ENCODE assay signal across 30 cellular contexts in the genomic region with DNA sequence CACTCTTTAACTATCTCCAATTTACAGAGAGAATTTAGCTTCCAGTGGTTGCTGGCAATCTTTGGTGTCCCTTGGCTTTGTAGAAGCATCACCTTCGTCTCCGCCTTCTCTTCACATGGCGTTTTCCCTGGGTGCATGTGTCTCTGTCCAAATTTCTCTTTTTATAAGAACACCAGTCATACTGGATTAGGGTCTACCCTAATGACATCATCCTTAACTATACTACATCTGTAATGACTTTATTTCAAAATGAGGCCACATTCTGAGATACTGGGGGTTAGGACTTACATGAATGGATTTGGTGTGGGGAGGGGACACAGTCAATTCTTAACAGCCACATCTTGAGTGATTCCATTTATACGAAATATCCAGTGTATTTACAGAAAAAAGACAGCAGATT. TPM values are rescaled to one million over a fixed set of nuclear protein-coding genes. Genes with fewer than 3 reads are reported as not detected.
"Had no signal": no experiment of that assay in that cellular context is flagged by ENCODE, and none has a peak within 500 bp of the region (broad histone marks: within the 10 kb centered on the region; RNA-seq: fewer than 3 reads in every experiment).

No MANE protein-coding gene starts in this region.

- H3K4me2 ChIP-seq: neural progenitor cell, smooth muscle cell had no signal

- H3K9ac ChIP-seq: neural progenitor cell, parathyroid adenoma had no signal

- H3K36me3 ChIP-seq: neural progenitor cell, ovary, spleen, suprapubic skin, tibial artery, transverse colon, upper lobe of right lung, uterus had no signal

- H3K9me3 ChIP-seq: ovary, psoas muscle, spleen, suprapubic skin, testis, tibial artery, transverse colon, upper lobe of right lung, uterus had no signal

- H3K79me2 ChIP-seq: parathyroid adenoma had no signal

- DNase-seq: natural killer cell; occipital lobe; ovary; psoas muscle; right cardiac atrium; spleen; stimulated activated CD4-positive, alpha-beta T cell treated with anti-CD3 and anti-CD28 coated beads, Interleukin-12 subunit alpha, Interleukin-12 subunit beta, amount 100 ng/mL, for 4 hours; stimulated activated CD4-positive, alpha-beta T cell treated with anti-CD3 and anti-CD28 coated beads, Interleukin-1b, Interleukin-23, amount 100 ng/mL, for 48 hours; stimulated activated CD4-positive, alpha-beta T cell treated with anti-CD3 and anti-CD28 coated beads, Interleukin-4, amount 100 ng/mL, for 1 hour; stimulated activated CD4-positive, alpha-beta T cell treated with anti-CD3 and anti-CD28 coated beads, Interleukin-4, amount 100 ng/mL, for 4 hours; stimulated activated CD8-positive, alpha-beta memory T cell treated with anti-CD3 and anti-CD28 coated beads, Interleukin-4, amount 100 ng/mL, for 48 hours; stimulated activated naive CD4-positive, alpha-beta T cell; stimulated activated naive CD8-positive, alpha-beta T cell treated with anti-CD3 and anti-CD28 coated beads, Interleukin-15, amount 100 ng/mL, for 72 hours; stimulated activated naive CD8-positive, alpha-beta T cell treated with anti-CD3 and anti-CD28 coated beads, Interleukin-15, Interleukin-2, amounts not matched to agents 100 U/mL and 50 U/mL, for 24 hours; substantia nigra; testis; tibial artery; transverse colon; upper lobe of right lung; uterus had no signal

- H2AFZ ChIP-seq: neural progenitor cell, parathyroid adenoma had no signal

- H3K27me3 ChIP-seq: neural progenitor cell, ovary, testis, upper lobe of right lung, uterus had no signal

- H3K4me1 ChIP-seq: neural progenitor cell, parathyroid adenoma, psoas muscle, spleen, suprapubic skin, testis, tibial artery, transverse colon, upper lobe of right lung, uterus had no signal

- ATAC-seq: natural killer cell; psoas muscle; right cardiac atrium; sciatic nerve; stimulated activated memory B cell treated with anti-CD40 and anti-IgM and Interleukin-4, amounts not matched to agents 10 μg/mL and 1 μg/mL and 100 μg/mL, for 72 hours; stimulated activated naive CD8-positive, alpha-beta T cell treated with anti-CD3 and anti-CD28 coated beads, Interleukin-15, amount 100 ng/mL, for 72 hours; stimulated activated naive CD8-positive, alpha-beta T cell treated with anti-CD3 and anti-CD28 coated beads, Interleukin-15, Interleukin-2, amounts not matched to agents 100 U/mL and 50 U/mL, for 24 hours; upper lobe of right lung had no signal

- H3K4me3 ChIP-seq: neural progenitor cell, ovary, psoas muscle, skin epidermis, smooth muscle cell, spleen, suprapubic skin, testis, tibial artery, transverse colon, upper lobe of right lung, uterus had no signal

- H3K27ac ChIP-seq: neural progenitor cell, ovary, parathyroid adenoma, psoas muscle, skin epidermis, spleen, suprapubic skin, testis, tibial artery, transverse colon, upper lobe of right lung, uterus had no signal

RNA-seq across cellular contexts. Expression of a gene that starts 22.2 kb away (rescaled TPM):
- total RNA-seq: natural killer cell, osteoblast, psoas muscle, renal cortical epithelial cell, spleen had no signal
- polyA plus RNA-seq: spleen had no signal

RNA-seq across cellular contexts. Expression of a gene that starts 57.7 kb away (rescaled TPM):
- total RNA-seq: natural killer cell, osteoblast, renal cortical epithelial cell, right cardiac atrium, sciatic nerve, smooth muscle cell, spleen, suprapubic skin, testis, transverse colon, upper lobe of right lung, uterus had no signal
- polyA plus RNA-seq: ovary, right cardiac atrium, smooth muscle cell, spleen, urinary bladder had no signal
